In the genomic region with DNA sequence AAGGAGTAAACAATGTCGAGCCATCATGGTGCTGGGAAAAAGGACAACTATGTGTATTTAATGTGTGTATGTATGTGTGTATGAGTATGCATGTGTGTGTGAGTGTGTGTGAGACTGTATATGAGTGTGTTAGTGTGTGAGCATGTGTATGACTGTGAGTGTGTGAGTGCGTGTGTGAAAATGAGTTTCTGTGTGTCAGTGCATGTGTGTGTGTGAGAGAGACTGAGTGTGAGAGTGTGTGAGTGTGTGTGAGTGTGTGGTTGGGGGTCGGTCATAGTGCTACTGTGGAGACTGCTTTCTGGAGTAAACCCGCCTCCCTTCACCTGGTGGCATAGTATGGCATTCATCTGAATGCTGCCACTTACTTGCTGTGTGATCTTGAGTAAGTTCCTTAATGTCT, we compare ENCODE assay signal across 8 cellular contexts.
"Had no signal": no experiment of that assay in that cellular context is flagged by ENCODE, and none has a peak within 500 bp of the region (broad histone marks: within the 10 kb centered on the region; RNA-seq: fewer than 3 reads in every experiment).

No MANE protein-coding gene starts in this region.

- H3K9me3 ChIP-seq: HAP-1 had no signal

- H3K36me3 ChIP-seq: HAP-1 had no signal

- FAIRE-seq: HepG2, K562 had no signal

- H3K9me3 Mint-ChIP-seq: GM23338 had no signal

- H3K4me3 ChIP-seq: GM23338, HAP-1, K562 had no signal

- H3K4me2 ChIP-seq: GM23338 had no signal

- H2AFZ ChIP-seq: GM23338 had no signal

- H3K27ac Mint-ChIP-seq: GM23338, HFFc6 had no signal

- H3K4me1 ChIP-seq: HAP-1 had no signal

- H3K4me3 Mint-ChIP-seq: GM23338, HFFc6 had no signal

- H3K27ac ChIP-seq: HL-60 had no signal

- DNase-seq: H7, HFFc6 had no signal

- ATAC-seq: GM23338, HCT116, HepG2, K562 had no signal
